Comparison of ENCODE assay signal across 11 cellular contexts in the genomic region with DNA sequence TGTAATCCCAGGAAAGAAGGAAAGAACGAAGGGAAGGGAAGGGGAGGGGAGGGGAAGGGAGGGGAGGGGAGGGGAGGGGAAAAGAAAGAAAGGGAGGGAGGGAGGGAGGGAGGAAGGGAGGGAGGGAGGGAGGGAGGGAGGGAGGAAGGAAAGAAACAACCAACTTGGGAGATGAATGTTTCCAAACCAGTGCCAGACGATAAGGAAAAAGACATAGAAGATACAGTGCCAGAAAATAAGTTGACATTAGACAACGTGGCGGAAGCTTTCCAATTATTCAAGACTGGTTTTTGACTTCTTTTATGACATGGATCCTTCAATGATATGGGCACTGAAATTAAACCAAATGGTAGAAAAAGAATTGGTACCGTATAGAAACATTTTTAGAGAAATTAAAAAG.
"Had no signal": no experiment of that assay in that cellular context is flagged by ENCODE, and none has a peak within 500 bp of the region (broad histone marks: within the 10 kb centered on the region; RNA-seq: fewer than 3 reads in every experiment).

No MANE protein-coding gene starts in this region.

- H3K9me3 ChIP-seq: HAP-1 had no signal

- H3K4me2 ChIP-seq: GM23338 had no signal

- H2AFZ ChIP-seq: GM23248, GM23338 had no signal

- FAIRE-seq: H1, H54 had no signal

- H3K4me3 ChIP-seq: GM23248, GM23338, HAP-1 had no signal

- H3K36me3 ChIP-seq: HAP-1 had no signal

- H3K4me1 ChIP-seq: HAP-1 had no signal

- H3K27ac ChIP-seq: GM23248 had no signal

- ATAC-seq: GM23338, HCT116 had no signal

- H3K9ac ChIP-seq: GM23248 had no signal

- DNase-seq: GM23248, GOT3, H7, H9, HCEC 1CT, HFFc6 had no signal
